1 cellular context compared by ENCODE assay signal in the genomic region with DNA sequence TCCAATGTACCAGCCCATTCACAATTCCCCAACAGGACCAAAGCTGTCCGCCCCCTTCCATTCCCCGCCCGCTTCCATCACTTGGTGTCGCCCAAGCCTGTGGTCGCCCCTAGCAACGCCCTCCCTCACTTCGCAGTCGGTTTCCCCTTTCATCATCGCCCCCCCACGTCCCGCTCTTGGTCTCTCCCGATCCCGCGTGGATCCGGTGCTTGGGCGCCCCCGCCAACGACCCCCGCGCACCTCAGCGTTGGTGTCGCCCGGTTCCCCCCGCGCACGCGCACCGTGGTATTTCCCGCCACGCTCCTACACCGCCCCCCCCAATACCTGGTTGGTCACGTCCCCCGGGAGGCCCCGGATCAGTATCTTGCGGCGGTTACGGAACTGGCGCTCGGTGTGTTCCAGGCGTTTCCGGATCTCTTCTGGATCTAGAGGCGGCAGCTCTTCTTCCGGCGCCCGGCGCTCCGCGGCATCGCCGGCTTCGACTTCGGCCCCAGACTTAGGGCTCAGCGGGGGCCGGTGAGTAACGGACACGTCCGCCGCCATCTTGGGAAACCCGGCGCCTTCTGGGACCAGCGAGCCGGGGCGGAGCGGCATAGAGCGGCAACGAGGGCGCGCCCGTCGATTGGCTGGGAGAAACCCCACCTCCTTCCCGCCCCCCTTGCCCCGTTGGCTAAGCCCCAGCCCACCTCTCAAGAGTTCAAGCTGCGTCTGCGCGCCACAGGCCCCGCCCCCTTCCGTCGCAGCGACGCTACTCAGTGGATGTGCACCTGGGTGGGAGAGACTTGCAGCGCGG.
TF ChIP-seq lines count a peak whose summit lies in the region.

A gene with protein sequence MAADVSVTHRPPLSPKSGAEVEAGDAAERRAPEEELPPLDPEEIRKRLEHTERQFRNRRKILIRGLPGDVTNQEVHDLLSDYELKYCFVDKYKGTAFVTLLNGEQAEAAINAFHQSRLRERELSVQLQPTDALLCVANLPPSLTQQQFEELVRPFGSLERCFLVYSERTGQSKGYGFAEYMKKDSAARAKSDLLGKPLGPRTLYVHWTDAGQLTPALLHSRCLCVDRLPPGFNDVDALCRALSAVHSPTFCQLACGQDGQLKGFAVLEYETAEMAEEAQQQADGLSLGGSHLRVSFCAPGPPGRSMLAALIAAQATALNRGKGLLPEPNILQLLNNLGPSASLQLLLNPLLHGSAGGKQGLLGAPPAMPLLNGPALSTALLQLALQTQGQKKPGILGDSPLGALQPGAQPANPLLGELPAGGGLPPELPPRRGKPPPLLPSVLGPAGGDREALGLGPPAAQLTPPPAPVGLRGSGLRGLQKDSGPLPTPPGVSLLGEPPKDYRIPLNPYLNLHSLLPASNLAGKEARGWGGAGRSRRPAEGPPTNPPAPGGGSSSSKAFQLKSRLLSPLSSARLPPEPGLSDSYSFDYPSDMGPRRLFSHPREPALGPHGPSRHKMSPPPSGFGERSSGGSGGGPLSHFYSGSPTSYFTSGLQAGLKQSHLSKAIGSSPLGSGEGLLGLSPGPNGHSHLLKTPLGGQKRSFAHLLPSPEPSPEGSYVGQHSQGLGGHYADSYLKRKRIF (minus strand): TSS at position 565 of the 793 bp plus-strand sequence. CDS start 22 bp downstream, at position 543.

TF ChIP-seq in GM12878, 131 proteins besides CTCF, POLR2A, EP300 and RAD21 (continued from another document and continues in another):
- TF ChIP-seq, protein P1, sequence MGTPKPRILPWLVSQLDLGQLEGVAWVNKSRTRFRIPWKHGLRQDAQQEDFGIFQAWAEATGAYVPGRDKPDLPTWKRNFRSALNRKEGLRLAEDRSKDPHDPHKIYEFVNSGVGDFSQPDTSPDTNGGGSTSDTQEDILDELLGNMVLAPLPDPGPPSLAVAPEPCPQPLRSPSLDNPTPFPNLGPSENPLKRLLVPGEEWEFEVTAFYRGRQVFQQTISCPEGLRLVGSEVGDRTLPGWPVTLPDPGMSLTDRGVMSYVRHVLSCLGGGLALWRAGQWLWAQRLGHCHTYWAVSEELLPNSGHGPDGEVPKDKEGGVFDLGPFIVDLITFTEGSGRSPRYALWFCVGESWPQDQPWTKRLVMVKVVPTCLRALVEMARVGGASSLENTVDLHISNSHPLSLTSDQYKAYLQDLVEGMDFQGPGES (IDR thresholded peaks at IDR 0.05) = no peak
- peak; percentile 45; the same call in 1 of the 2 replicates for TF ChIP-seq RUNX3 (IDR thresholded peaks at IDR 0.05; ENCODE audit: low read length)
- TF ChIP-seq IKZF2 (IDR thresholded peaks at IDR 0.05) = peak; percentile 38 to 45; a peak in 2 of 4 replicates
- TF ChIP-seq NFXL1 (IDR thresholded peaks at IDR 0.05; ENCODE audit: borderline replicate concordance) = no peak
- TF ChIP-seq RAD51 (IDR thresholded peaks at IDR 0.05) = no peak
- no peak for TF ChIP-seq STAT3 (IDR thresholded peaks at IDR 0.05; ENCODE audit: low read depth, low read length)
- TF ChIP-seq CBX3 (IDR thresholded peaks at IDR 0.05; ENCODE audit: borderline replicate concordance, low read depth) = no peak
- TF ChIP-seq BHLHE40 (IDR thresholded peaks at IDR 0.05; ENCODE audit: borderline replicate concordance in 1 of 2, low read depth in 2 of 2, low read length in 1 of 2) = peak; percentile 92 to 96
- TF ChIP-seq, protein P2, sequence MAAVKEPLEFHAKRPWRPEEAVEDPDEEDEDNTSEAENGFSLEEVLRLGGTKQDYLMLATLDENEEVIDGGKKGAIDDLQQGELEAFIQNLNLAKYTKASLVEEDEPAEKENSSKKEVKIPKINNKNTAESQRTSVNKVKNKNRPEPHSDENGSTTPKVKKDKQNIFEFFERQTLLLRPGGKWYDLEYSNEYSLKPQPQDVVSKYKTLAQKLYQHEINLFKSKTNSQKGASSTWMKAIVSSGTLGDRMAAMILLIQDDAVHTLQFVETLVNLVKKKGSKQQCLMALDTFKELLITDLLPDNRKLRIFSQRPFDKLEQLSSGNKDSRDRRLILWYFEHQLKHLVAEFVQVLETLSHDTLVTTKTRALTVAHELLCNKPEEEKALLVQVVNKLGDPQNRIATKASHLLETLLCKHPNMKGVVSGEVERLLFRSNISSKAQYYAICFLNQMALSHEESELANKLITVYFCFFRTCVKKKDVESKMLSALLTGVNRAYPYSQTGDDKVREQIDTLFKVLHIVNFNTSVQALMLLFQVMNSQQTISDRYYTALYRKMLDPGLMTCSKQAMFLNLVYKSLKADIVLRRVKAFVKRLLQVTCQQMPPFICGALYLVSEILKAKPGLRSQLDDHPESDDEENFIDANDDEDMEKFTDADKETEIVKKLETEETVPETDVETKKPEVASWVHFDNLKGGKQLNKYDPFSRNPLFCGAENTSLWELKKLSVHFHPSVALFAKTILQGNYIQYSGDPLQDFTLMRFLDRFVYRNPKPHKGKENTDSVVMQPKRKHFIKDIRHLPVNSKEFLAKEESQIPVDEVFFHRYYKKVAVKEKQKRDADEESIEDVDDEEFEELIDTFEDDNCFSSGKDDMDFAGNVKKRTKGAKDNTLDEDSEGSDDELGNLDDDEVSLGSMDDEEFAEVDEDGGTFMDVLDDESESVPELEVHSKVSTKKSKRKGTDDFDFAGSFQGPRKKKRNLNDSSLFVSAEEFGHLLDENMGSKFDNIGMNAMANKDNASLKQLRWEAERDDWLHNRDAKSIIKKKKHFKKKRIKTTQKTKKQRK (IDR thresholded peaks at IDR 0.05; ENCODE audit: low read depth, low read length) = no peak
- TF ChIP-seq TCF12 (IDR thresholded peaks at IDR 0.05; ENCODE audit: low read depth, low read length) = no peak
- no peak for TF ChIP-seq CBX5 (IDR thresholded peaks at IDR 0.05; ENCODE audit: low read depth)
- no peak for TF ChIP-seq EZH2 (IDR thresholded peaks at IDR 0.05; ENCODE audit: borderline replicate concordance, control insufficient read depth, low read depth, low read length)
- TF ChIP-seq CHD2 (IDR thresholded peaks at IDR 0.05; ENCODE audit: borderline replicate concordance, low read depth, low read length) = no peak
- peak; percentile 92 for TF ChIP-seq SREBF1 (IDR thresholded peaks at IDR 0.05; ENCODE audit: low read length)
- no peak for TF ChIP-seq KAT2A (conservative IDR thresholded peaks at IDR 0.05; ENCODE audit: control insufficient read depth, low read depth, low read length)
- TF ChIP-seq, protein P3, sequence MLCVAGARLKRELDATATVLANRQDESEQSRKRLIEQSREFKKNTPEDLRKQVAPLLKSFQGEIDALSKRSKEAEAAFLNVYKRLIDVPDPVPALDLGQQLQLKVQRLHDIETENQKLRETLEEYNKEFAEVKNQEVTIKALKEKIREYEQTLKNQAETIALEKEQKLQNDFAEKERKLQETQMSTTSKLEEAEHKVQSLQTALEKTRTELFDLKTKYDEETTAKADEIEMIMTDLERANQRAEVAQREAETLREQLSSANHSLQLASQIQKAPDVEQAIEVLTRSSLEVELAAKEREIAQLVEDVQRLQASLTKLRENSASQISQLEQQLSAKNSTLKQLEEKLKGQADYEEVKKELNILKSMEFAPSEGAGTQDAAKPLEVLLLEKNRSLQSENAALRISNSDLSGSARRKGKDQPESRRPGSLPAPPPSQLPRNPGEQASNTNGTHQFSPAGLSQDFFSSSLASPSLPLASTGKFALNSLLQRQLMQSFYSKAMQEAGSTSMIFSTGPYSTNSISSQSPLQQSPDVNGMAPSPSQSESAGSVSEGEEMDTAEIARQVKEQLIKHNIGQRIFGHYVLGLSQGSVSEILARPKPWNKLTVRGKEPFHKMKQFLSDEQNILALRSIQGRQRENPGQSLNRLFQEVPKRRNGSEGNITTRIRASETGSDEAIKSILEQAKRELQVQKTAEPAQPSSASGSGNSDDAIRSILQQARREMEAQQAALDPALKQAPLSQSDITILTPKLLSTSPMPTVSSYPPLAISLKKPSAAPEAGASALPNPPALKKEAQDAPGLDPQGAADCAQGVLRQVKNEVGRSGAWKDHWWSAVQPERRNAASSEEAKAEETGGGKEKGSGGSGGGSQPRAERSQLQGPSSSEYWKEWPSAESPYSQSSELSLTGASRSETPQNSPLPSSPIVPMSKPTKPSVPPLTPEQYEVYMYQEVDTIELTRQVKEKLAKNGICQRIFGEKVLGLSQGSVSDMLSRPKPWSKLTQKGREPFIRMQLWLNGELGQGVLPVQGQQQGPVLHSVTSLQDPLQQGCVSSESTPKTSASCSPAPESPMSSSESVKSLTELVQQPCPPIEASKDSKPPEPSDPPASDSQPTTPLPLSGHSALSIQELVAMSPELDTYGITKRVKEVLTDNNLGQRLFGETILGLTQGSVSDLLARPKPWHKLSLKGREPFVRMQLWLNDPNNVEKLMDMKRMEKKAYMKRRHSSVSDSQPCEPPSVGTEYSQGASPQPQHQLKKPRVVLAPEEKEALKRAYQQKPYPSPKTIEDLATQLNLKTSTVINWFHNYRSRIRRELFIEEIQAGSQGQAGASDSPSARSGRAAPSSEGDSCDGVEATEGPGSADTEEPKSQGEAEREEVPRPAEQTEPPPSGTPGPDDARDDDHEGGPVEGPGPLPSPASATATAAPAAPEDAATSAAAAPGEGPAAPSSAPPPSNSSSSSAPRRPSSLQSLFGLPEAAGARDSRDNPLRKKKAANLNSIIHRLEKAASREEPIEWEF (IDR thresholded peaks at IDR 0.05; ENCODE audit: insufficient replicate concordance, low read depth, low read length) = no peak
- peak; percentile 89 for TF ChIP-seq TAF1 (IDR thresholded peaks at IDR 0.05; ENCODE audit: borderline replicate concordance, low read depth, low read length)
- no peak for TF ChIP-seq ETV6 (conservative IDR thresholded peaks at IDR 0.05 in 1 of 2, IDR thresholded peaks at IDR 0.05 in 1 of 2; ENCODE audit: borderline replicate concordance in 1 of 2, low read depth in 1 of 2)
- TF ChIP-seq SMAD5 (IDR thresholded peaks at IDR 0.05; ENCODE audit: low read depth) = peak; percentile 83; the same call in 1 of the 2 replicates
- TF ChIP-seq SMC3 (IDR thresholded peaks at IDR 0.05; ENCODE audit: borderline replicate concordance, low read length) = 0 out of 2 replicates have a peak, but pooled peaks have one; percentile 2
- TF ChIP-seq EGR1 (IDR thresholded peaks at IDR 0.05; ENCODE audit: borderline replicate concordance in 1 of 2, low read depth in 2 of 2, low read length in 2 of 2) = peak in 1 of 2 experiments; percentile 87; a peak in 2 of 3 replicates
- TF ChIP-seq, protein P4, sequence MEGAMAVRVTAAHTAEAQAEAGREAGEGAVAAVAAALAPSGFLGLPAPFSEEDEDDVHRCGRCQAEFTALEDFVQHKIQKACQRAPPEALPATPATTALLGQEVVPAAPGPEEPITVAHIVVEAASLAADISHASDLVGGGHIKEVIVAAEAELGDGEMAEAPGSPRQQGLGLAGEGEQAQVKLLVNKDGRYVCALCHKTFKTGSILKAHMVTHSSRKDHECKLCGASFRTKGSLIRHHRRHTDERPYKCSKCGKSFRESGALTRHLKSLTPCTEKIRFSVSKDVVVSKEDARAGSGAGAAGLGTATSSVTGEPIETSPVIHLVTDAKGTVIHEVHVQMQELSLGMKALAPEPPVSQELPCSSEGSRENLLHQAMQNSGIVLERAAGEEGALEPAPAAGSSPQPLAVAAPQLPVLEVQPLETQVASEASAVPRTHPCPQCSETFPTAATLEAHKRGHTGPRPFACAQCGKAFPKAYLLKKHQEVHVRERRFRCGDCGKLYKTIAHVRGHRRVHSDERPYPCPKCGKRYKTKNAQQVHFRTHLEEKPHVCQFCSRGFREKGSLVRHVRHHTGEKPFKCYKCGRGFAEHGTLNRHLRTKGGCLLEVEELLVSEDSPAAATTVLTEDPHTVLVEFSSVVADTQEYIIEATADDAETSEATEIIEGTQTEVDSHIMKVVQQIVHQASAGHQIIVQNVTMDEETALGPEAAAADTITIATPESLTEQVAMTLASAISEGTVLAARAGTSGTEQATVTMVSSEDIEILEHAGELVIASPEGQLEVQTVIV (IDR thresholded peaks at IDR 0.05; ENCODE audit: borderline replicate concordance, partially characterized antibody) = peak; percentile 70
- peak; percentile 35; the same call in 1 of the 2 replicates for TF ChIP-seq STAT1 (conservative IDR thresholded peaks at IDR 0.05)
- TF ChIP-seq MTA3 (IDR thresholded peaks at IDR 0.05; ENCODE audit: borderline replicate concordance, low read length) = no peak
- TF ChIP-seq ESRRA (IDR thresholded peaks at IDR 0.05; ENCODE audit: low read length) = no peak
- TF ChIP-seq BMI1 (IDR thresholded peaks at IDR 0.05; ENCODE audit: borderline replicate concordance) = peak; percentile 95
- TF ChIP-seq CREM (IDR thresholded peaks at IDR 0.05; ENCODE audit: low read depth) = peak; percentile 9; the same call in 1 of the 2 replicates
- TF ChIP-seq FOXM1 (IDR thresholded peaks at IDR 0.05; ENCODE audit: low read depth, low read length) = no peak
- TF ChIP-seq KLF5 (IDR thresholded peaks at IDR 0.05; ENCODE audit: partially characterized antibody) = peak; percentile 98
- TF ChIP-seq MYB (IDR thresholded peaks at IDR 0.05; ENCODE audit: borderline replicate concordance, low read depth, low read length) = 0 out of 2 replicates have a peak, but pooled peaks have one; percentile 39
- TF ChIP-seq ZNF274 (IDR thresholded peaks at IDR 0.05; ENCODE audit: insufficient read depth, insufficient read length) = no peak
- TF ChIP-seq, protein P5, sequence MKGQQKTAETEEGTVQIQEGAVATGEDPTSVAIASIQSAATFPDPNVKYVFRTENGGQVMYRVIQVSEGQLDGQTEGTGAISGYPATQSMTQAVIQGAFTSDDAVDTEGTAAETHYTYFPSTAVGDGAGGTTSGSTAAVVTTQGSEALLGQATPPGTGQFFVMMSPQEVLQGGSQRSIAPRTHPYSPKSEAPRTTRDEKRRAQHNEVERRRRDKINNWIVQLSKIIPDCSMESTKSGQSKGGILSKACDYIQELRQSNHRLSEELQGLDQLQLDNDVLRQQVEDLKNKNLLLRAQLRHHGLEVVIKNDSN (IDR thresholded peaks at IDR 0.05; ENCODE audit: borderline replicate concordance, extremely low read length, insufficient read depth, low read depth, low read length) = peak; percentile 18
- no peak for TF ChIP-seq ZNF622 (IDR thresholded peaks at IDR 0.05)
- TF ChIP-seq EED (IDR thresholded peaks at IDR 0.05; ENCODE audit: low read depth) = peak; percentile 18; the same call in 1 of the 2 replicates
- peak; percentile 53 for TF ChIP-seq MYC (IDR thresholded peaks at IDR 0.05; ENCODE audit: insufficient read depth, insufficient read length, insufficient replicate concordance, low read length, severe bottlenecking)
- TF ChIP-seq RBBP5 (conservative IDR thresholded peaks at IDR 0.05) = 0 out of 2 replicates have a peak, but pooled peaks have one; percentile 36
- no peak for TF ChIP-seq ZNF384 (IDR thresholded peaks at IDR 0.05; ENCODE audit: borderline replicate concordance, low read depth, low read length)
- TF ChIP-seq FOXK2 (IDR thresholded peaks at IDR 0.05) = peak; percentile 97
- TF ChIP-seq, protein P6, sequence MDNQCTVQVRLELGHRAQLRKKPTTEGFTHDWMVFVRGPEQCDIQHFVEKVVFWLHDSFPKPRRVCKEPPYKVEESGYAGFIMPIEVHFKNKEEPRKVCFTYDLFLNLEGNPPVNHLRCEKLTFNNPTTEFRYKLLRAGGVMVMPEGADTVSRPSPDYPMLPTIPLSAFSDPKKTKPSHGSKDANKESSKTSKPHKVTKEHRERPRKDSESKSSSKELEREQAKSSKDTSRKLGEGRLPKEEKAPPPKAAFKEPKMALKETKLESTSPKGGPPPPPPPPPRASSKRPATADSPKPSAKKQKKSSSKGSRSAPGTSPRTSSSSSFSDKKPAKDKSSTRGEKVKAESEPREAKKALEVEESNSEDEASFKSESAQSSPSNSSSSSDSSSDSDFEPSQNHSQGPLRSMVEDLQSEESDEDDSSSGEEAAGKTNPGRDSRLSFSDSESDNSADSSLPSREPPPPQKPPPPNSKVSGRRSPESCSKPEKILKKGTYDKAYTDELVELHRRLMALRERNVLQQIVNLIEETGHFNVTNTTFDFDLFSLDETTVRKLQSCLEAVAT (IDR thresholded peaks at IDR 0.05) = peak; percentile 80
- peak; percentile 97 for TF ChIP-seq YY1 (IDR thresholded peaks at IDR 0.05; ENCODE audit: low read depth, low read length)
- TF ChIP-seq ZZZ3 (IDR thresholded peaks at IDR 0.05; ENCODE audit: control insufficient read depth, insufficient read length, low read depth) = no peak
- TF ChIP-seq SPI1 (IDR thresholded peaks at IDR 0.05; ENCODE audit: borderline replicate concordance, insufficient read depth, low read depth, low read length) = 0 out of 2 replicates have a peak, but pooled peaks have one; percentile 5
